Comparison of ENCODE assay signal across 12 cellular contexts in the genomic region with DNA sequence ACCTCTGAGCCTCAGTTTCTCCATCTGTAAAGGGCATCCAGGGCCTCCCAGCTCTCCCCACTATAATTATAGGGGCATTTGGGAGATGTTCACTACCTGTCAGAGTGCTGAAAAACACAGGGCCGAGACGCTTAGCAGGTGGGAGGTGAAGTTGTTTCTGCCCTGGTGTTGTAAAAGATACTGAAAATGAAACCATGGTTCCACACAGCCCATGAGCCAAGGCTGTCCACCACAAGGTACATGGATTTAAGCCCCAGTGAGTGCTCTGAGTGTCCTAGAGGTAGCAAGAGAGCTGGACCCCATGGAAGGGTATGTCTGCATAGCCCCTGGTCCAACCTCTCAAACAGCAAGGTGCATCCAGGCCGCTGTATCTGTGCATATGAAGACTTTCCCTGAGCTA.
"Had no signal": no experiment of that assay in that cellular context is flagged by ENCODE, and none has a peak within 500 bp of the region (broad histone marks: within the 10 kb centered on the region; RNA-seq: fewer than 3 reads in every experiment).

No MANE protein-coding gene starts in this region.

- H3K79me2 ChIP-seq: hepatocyte had no signal

- H3K36me3 ChIP-seq: gastroesophageal sphincter, pancreas, stomach, thoracic aorta had no signal

- H3K4me1 ChIP-seq: gastroesophageal sphincter, pancreas, stomach had no signal

- H2AFZ ChIP-seq: hepatocyte had no signal

- ATAC-seq: effector memory CD8-positive, alpha-beta T cell; gastroesophageal sphincter; pancreas had no signal

- H3K4me3 ChIP-seq: gastroesophageal sphincter, hepatocyte, pancreas, stomach, thoracic aorta had no signal

- H3K27ac ChIP-seq: gastroesophageal sphincter, hepatocyte, pancreas, stomach, thoracic aorta had no signal

- H3K9me3 ChIP-seq: gastroesophageal sphincter, pancreas, thoracic aorta had no signal

- H3K4me2 ChIP-seq: hepatocyte had no signal

- FAIRE-seq: pancreas had no signal

- DNase-seq: activated CD4-positive, alpha-beta T cell treated with anti-CD3 and anti-CD28 coated beads, Interleukin-2, amount 10 ng/mL, durations not matched to agents 7 days and 5 days; activated CD4-positive, CD25-positive, alpha-beta regulatory T cell; activated CD8-positive, alpha-beta memory T cell treated with anti-CD3 and anti-CD28 coated beads for 24 hours; activated effector memory CD4-positive, alpha-beta T cell treated with Interleukin-2 at 50 U/mL for 16 hours; effector memory CD8-positive, alpha-beta T cell; pancreas; stimulated activated CD4-positive, alpha-beta T cell treated with anti-CD3 and anti-CD28 coated beads, Interleukin-12 subunit alpha, Interleukin-12 subunit beta, amount 100 ng/mL, for 4 hours; stimulated activated CD4-positive, alpha-beta T cell treated with anti-CD3 and anti-CD28 coated beads, Interleukin-2, amount 100 ng/mL, for 48 hours; stomach had no signal

- H3K27me3 ChIP-seq: pancreas, stomach had no signal
